11 cellular contexts compared by ENCODE assay signal in the genomic region with DNA sequence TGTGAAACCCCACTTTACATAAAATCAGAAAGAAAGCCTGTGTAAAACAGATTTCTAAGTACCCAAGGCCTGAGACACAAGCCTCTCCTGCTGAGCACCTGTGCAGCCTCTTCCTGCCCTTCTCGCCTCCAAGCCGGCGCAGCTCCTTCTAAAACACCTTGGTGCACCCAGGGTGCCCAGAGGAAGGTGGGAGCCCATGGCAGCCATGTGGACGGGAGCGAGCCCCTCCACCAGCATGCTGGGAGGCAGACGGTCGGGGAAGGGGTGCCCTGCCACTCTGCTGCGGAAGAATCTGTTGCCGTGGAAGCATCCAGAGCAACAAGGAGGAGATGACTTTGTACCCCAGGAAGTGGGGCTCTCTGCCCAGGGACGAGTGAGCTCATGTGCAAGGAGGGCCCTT.
"Had no signal": no experiment of that assay in that cellular context is flagged by ENCODE, and none has a peak within 500 bp of the region (broad histone marks: within the 10 kb centered on the region; RNA-seq: fewer than 3 reads in every experiment).

No MANE protein-coding gene starts in this region.

- H3K27ac ChIP-seq: GM23248 had no signal

- H3K4me2 ChIP-seq: GM23338 had no signal

- FAIRE-seq: H1, H54 had no signal

- DNase-seq: GM23248, GOT3, H7, H9, HCEC 1CT, HFFc6 had no signal

- H3K9me3 ChIP-seq: HAP-1 had no signal

- ATAC-seq: GM23338, HCT116 had no signal

- H2AFZ ChIP-seq: GM23248, GM23338 had no signal

- H3K36me3 ChIP-seq: HAP-1 had no signal

- H3K4me1 ChIP-seq: HAP-1 had no signal

- H3K9ac ChIP-seq: GM23248 had no signal

- H3K4me3 ChIP-seq: GM23248, GM23338, HAP-1 had no signal
